Comparison of ENCODE assay signal across 1 cellular context in the genomic region with DNA sequence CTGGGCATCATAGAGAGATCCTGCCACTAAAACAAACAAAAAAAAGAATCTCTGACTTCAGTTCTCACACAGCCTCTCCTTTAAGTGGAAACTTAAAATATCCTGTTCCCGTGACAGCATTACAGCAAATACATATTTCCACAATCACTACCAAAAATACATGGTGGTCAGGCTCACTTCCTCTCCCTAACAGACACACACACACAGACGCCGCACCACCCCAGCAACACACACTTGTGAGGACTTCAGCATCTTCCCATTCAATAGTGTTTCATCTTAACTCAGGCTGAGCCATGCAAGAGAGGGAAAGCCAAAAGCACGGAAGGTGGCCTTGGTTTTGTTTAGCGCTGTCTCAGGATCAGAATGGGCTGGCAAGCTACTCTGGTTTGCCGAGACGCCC.
TF ChIP-seq lines count a peak whose summit lies in the region.

No MANE protein-coding gene starts in this region.

TF ChIP-seq in IMR-90, 13 proteins besides CTCF, POLR2A, EP300 and RAD21:
- no peak for TF ChIP-seq BHLHE40 (IDR thresholded peaks at IDR 0.05; ENCODE audit: low read depth, low read length)
